In genomic region chr1:210170220-210170619, GRCh38 we compare ENCODE assay signal across 24 cellular contexts.
"Had no signal": no experiment of that assay in that cellular context is flagged by ENCODE, and none has a peak within 500 bp of the region (broad histone marks: within the 10 kb centered on the region; RNA-seq: fewer than 3 reads in every experiment).

No MANE protein-coding gene starts in this region.

- ATAC-seq: esophagus mucosa, gastrocnemius medialis, heart right ventricle, left cardiac atrium, left lung, left ventricle myocardium superior, lower lobe of right lung had no signal

- H3K9me3 ChIP-seq: esophagus squamous epithelium, gastrocnemius medialis, heart right ventricle, left lung, lower lobe of right lung had no signal

- FAIRE-seq: colon, keratinocyte had no signal

- H3K4me3 ChIP-seq: coronary artery, dorsolateral prefrontal cortex, esophagus squamous epithelium, gastrocnemius medialis, heart right ventricle, left lung, lower lobe of right lung had no signal

- H3K27ac ChIP-seq: coronary artery, dorsolateral prefrontal cortex, epithelial cell of prostate, esophagus squamous epithelium, gastrocnemius medialis, heart right ventricle, left lung, lower lobe of right lung had no signal

- H3K27me3 ChIP-seq: dorsolateral prefrontal cortex, gastrocnemius medialis had no signal

- H3K36me3 ChIP-seq: esophagus squamous epithelium, gastrocnemius medialis, heart right ventricle, left lung, lower lobe of right lung had no signal

- DNase-seq: dermis blood vessel endothelial cell; dorsolateral prefrontal cortex; effector CD4-positive, alpha-beta T cell; effector memory CD4-positive, alpha-beta T cell; erythroblast; esophagus squamous epithelium; foreskin fibroblast; foreskin melanocyte; gastrocnemius medialis; glutamatergic neuron; head of caudate nucleus; heart right ventricle; hippocampal formation; left cardiac atrium; left lung; left ventricle myocardium superior; lower lobe of right lung; mesendoderm; midbrain had no signal

- H3K4me1 ChIP-seq: esophagus squamous epithelium, gastrocnemius medialis, heart right ventricle, left lung, lower lobe of right lung had no signal
